In genomic region chr6:110815260-110816109, GRCh38 we compare ENCODE assay signal across 8 cellular contexts. TPM values are rescaled to one million over a fixed set of nuclear protein-coding genes. Genes with fewer than 3 reads are reported as not detected.
DNase-seq lines count a peak whose midpoint lies in the region; ATAC-seq and TF ChIP-seq lines count a peak whose summit lies in the region.

Gene CDK19 (minus strand): TSS chr6:110815469. CDS start chr6:110815136, 333 bp downstream.

- H3K36me3 Mint-ChIP-seq in activated naive CD4-positive, alpha-beta T cell treated with anti-CD3 and anti-CD28 coated beads, Interleukin-2, amount 10 ng/mL, durations not matched to agents 7 days and 5 days, result peaks cover 6% of the 10 kb centered on the region

- H3K27ac ChIP-seq in gastroesophageal sphincter, result peak within 1 kb of the TSS; percentile 88 to 97 (median 95)
- H3K27ac ChIP-seq in neutrophil, result peak within 1 kb of the TSS; percentile 98
- peak within 1 kb of the TSS; percentile 94 for H3K27ac ChIP-seq in substantia nigra (ENCODE audit: low read depth, low read length, poor library complexity, severe bottlenecking)

- DNase-seq in GM03348 (ENCODE audit: low spot score) (peak; percentile 96), HFF-Myc (ENCODE audit: extremely low read depth, low read depth) (peak; percentile 99), NAMALWA (ENCODE audit: low spot score) (peak; percentile 99), SK-N-DZ (ENCODE audit: low spot score) (peak; percentile 99), substantia nigra (lab: John Stamatoyannopoulos, UW) (peak; percentile 86 to 98 (median 96))
- peak; percentile 99 for DNase-seq in activated naive CD4-positive, alpha-beta T cell treated with anti-CD3 and anti-CD28 coated beads, Interleukin-2, amount 10 ng/mL, durations not matched to agents 7 days and 5 days

- H3K9me3 Mint-ChIP-seq in activated naive CD4-positive, alpha-beta T cell treated with anti-CD3 and anti-CD28 coated beads, Interleukin-2, amount 10 ng/mL, durations not matched to agents 7 days and 5 days, result no peaks in the 10 kb centered on the region

- WGBS in gastroesophageal sphincter (ENCODE audit: low coverage in 1 of 2), 2 donors, result 0% methylated on average over 3 to 6 of the region's 59 CpGs

- no peaks in the 10 kb centered on the region for H3K27me3 Mint-ChIP-seq in activated naive CD4-positive, alpha-beta T cell treated with anti-CD3 and anti-CD28 coated beads, Interleukin-2, amount 10 ng/mL, durations not matched to agents 7 days and 5 days

- TF ChIP-seq CTCF in HFF-Myc (IDR thresholded peaks at IDR 0.05; ENCODE audit: low read depth, low read length, missing control alignments) (no peak), gastroesophageal sphincter (IDR thresholded peaks at IDR 0.05) (no peak), neutrophil (IDR thresholded peaks at IDR 0.05) (peak; percentile 27)

- H3K4me1 Mint-ChIP-seq in activated naive CD4-positive, alpha-beta T cell treated with anti-CD3 and anti-CD28 coated beads, Interleukin-2, amount 10 ng/mL, durations not matched to agents 7 days and 5 days, result peaks cover 58% of the 10 kb centered on the region

- H3K27ac Mint-ChIP-seq in activated naive CD4-positive, alpha-beta T cell treated with anti-CD3 and anti-CD28 coated beads, Interleukin-2, amount 10 ng/mL, durations not matched to agents 7 days and 5 days, result peak within 1 kb of the TSS; percentile 99

- peak; percentile 98 for ATAC-seq in gastroesophageal sphincter

- H3K4me3 ChIP-seq in HFF-Myc (replicated peaks; ENCODE audit: low read depth, low read length) (peak within 1 kb of the TSS; percentile 85), gastroesophageal sphincter (peak within 1 kb of the TSS; percentile 72 to 92), neutrophil (ENCODE audit: low read depth in 1 of 2, low read length in 1 of 2) (peak within 1 kb of the TSS; percentile 92 to 93)

- no peaks in the 10 kb centered on the region for H3K27me3 ChIP-seq in gastroesophageal sphincter
- H3K27me3 ChIP-seq in neutrophil, result no peaks in the 10 kb centered on the region

- no peaks in the 10 kb centered on the region for H3K36me3 ChIP-seq in gastroesophageal sphincter
- no peaks in the 10 kb centered on the region for H3K36me3 ChIP-seq in neutrophil

- H3K9me3 ChIP-seq in gastroesophageal sphincter, result no peaks in the 10 kb centered on the region
- H3K9me3 ChIP-seq in neutrophil, result no peaks in the 10 kb centered on the region

- TF ChIP-seq EP300 in gastroesophageal sphincter (IDR thresholded peaks at IDR 0.05), result no peak

- H3K4me1 ChIP-seq in gastroesophageal sphincter (peaks cover 0 to 21% (median 7%) of the 10 kb centered on the region in 3 donors), neutrophil (ENCODE audit: control insufficient read depth in 1 of 2, insufficient read depth in 1 of 2, low read depth in 1 of 2, low read length in 1 of 2) (peaks cover 57 to 65% of the 10 kb centered on the region in 2 experiments)

- TF ChIP-seq POLR2A in gastroesophageal sphincter (IDR thresholded peaks at IDR 0.05), result peak; percentile 38 to 55

- H3K4me3 Mint-ChIP-seq in activated naive CD4-positive, alpha-beta T cell treated with anti-CD3 and anti-CD28 coated beads, Interleukin-2, amount 10 ng/mL, durations not matched to agents 7 days and 5 days, result peak within 1 kb of the TSS; percentile 99

- CTCF ChIA-PET in activated naive CD4-positive, alpha-beta T cell treated with anti-CD3 and anti-CD28 coated beads, Interleukin-2, amount 10 ng/mL, durations not matched to agents 7 days and 5 days (lab: Charles Lee), result interaction anchor here (1.1 to 2.9 kb wide), 3 partner anchors 58 to 133 kb away, joined by 4 to 27 read pairs (median 5); no protein-coding TSS in a partner anchor

RNA-seq across cellular contexts. Expression of gene CDK19, which starts in this region (rescaled TPM):
- polyA plus RNA-seq in SK-N-DZ (2014; cell fraction: cytosol; rRNA removed), result 23.1 and 27.4 TPM in 2 replicates
- polyA plus RNA-seq in SK-N-DZ (2014; cell fraction: nucleus; rRNA removed), result 24.4 and 25.8 TPM in 2 replicates
- 10 to 100 TPM; 12.9 to 23.2 (median 13.2) TPM for total RNA-seq in gastroesophageal sphincter

Comparison
In these comparisons a context has a peak if more than half of its experiments do, and no peak if none do; other contexts are left out.
1. Peak in every context shown above with its lines: DNase-seq, ATAC-seq, H3K4me3 ChIP-seq and H3K27ac ChIP-seq.